In the genomic region with DNA sequence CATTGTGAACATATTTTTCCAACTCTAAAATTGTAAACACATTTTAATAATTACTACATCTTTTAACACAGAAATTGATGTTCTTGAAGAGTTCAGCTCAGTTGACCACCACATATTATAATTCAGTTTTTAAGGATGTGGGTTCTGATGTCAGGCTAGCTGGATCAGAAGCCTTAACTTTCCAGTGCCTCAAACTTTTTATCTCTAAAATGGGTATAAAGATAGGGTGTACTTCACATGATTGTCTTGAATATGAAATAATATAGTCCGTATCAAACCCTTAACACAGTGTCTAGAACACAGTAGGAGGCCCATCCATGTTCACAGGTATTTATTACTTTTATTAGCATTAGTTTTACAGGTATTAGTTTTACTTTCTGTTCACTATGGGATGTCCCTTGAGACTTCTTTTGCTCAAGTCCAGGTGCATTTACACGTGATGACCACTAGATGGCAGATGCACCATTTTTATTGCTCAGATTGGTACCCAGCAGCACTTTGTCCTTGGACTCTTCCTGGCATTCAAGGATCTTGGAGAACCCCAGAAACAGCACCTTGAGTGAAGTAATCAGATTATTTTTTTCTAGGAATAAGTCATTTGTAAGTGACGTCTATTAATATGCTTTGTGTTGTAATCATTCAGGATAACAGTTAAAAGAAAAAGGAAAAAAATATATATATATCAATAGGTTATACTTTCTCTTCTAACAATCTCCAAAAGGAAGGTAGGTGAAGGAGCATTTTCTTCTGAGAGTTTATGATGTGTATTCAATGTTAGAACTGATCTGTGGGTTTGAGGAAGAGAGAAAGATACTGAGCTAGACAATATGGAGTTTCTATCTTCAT, we compare ENCODE assay signal across 7 cellular contexts.
DNase-seq lines count a peak whose midpoint lies in the region; ATAC-seq, FAIRE-seq and TF ChIP-seq lines count a peak whose summit lies in the region.

No MANE protein-coding gene starts in this region.

- WGBS in transverse colon (ENCODE audit: low coverage in 1 of 2), 2 donors: 17 to 20% methylated on average over 3 of the region's 3 CpGs

- H3K4me3 ChIP-seq in transverse colon: no peak overlapping the region

- no peaks in the 10 kb centered on the region for H3K4me1 ChIP-seq in transverse colon

- no peak for TF ChIP-seq POLR2A in transverse colon (IDR thresholded peaks at IDR 0.05)

- TF ChIP-seq EP300 in transverse colon (IDR thresholded peaks at IDR 0.05; ENCODE audit: low read depth): no peak

- H3K27ac ChIP-seq in transverse colon: no peak overlapping the region

- peak; percentile 66 for DNase-seq in GM20000 (ENCODE audit: low spot score)
- DNase-seq in NCI-H748 treated with DMSO at 0.1 percent for 48 hours (lab: John Stamatoyannopoulos, UW): peak; percentile 37
- peak; percentile 21 for DNase-seq in central memory CD4-positive, alpha-beta T cell
- DNase-seq in kidney tubule cell (ENCODE audit: low spot score): peak; percentile 55
- DNase-seq in transverse colon: no peak

- TF ChIP-seq CTCF in GM20000 (IDR thresholded peaks at IDR 0.05; ENCODE audit: extremely low read depth, missing control alignments) (peak; percentile 80), transverse colon (IDR thresholded peaks at IDR 0.05) (peak; percentile 74 to 95 (median 90))

- ATAC-seq in HG03457 (IDR thresholded peaks at IDR 0.05; ENCODE audit: unreplicated experiment): peak; percentile 78

- no peaks in the 10 kb centered on the region for H3K9me3 ChIP-seq in transverse colon

- no peaks in the 10 kb centered on the region for H3K36me3 ChIP-seq in transverse colon

- intact Hi-C loops in transverse colon (cut with DNase I; ENCODE audit: low total_unique reads): no loop called here

- peak; percentile 15 for FAIRE-seq in G401.6 (lab: Jason Lieb, UNC)

- no peaks in the 10 kb centered on the region for H3K27me3 ChIP-seq in transverse colon

- in situ Hi-C loops in transverse colon (cut with MboI; ENCODE audit: low pct_ligation_motif_present in 1 of 4, low pct_unique_long_range_greater_than_20kb in 1 of 4, low sequenced_read_pairs in 3 of 4): loop anchor here in 2 of 4 donors (25.0 kb wide), 2 partner anchors 1382 to 1632 kb away; no protein-coding TSS in a partner anchor
